9 cellular contexts compared by ENCODE assay signal in the genomic region with DNA sequence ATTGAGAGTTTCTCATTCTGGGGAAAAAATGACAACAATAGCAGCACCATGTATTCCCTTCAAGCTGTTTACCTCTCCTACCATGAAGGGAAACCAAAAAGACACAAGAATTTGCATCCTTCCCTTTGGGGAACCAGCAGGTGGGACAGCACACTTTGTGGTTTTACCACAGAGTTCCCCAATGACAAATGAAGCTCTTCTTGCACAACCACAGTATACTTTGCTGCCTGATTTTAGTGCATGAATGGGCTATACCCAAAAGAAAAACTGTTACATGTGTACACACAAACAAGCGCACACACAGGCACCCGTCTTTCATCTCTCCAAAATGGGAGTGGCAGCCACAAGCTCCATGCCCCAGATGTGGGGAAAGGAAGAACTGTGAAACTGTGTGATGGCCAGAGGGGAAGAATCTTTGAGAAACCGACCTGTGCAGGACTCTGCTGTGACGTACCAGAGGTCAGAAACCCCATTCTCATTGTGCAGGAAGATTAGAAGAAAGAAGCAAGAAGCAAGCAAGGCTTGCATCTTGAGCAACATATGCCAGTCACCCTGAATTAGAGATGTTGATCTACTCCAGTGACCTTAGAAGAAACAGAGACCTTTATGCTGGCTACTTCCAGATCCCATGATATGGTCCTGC. TPM values are rescaled to one million over a fixed set of nuclear protein-coding genes. Genes with fewer than 3 reads are reported as not detected.
DNase-seq lines count a peak whose midpoint lies in the region; ATAC-seq and TF ChIP-seq lines count a peak whose summit lies in the region.
"Had no signal": no experiment of that assay in that cellular context is flagged by ENCODE, and none has a peak within 500 bp of the region (broad histone marks: within the 10 kb centered on the region; RNA-seq: fewer than 3 reads in every experiment).

No MANE protein-coding gene starts in this region.

- no peaks in the 10 kb centered on the region for H3K36me3 ChIP-seq in transverse colon
- no peaks in the 10 kb centered on the region for H3K36me3 ChIP-seq in effector memory CD4-positive, alpha-beta T cell (ENCODE audit: control insufficient read depth, insufficient read depth, low read length)

- peak; percentile 66 for ATAC-seq in HG03342 (IDR thresholded peaks at IDR 0.05; ENCODE audit: unreplicated experiment)
- no peak for ATAC-seq in esophagus mucosa

- WGBS in transverse colon (ENCODE audit: low coverage in 1 of 2), 2 donors = 55 to 80% methylated on average over 2 to 4 of the region's 4 CpGs

- H3K9me3 Mint-ChIP-seq in activated CD4-positive, alpha-beta memory T cell treated with anti-CD3 and anti-CD28 coated beads, Interleukin-2, amount 10 ng/mL, durations not matched to agents 7 days and 5 days = peaks cover under 1% of the 10 kb centered on the region

- peak; percentile 65 for DNase-seq in activated effector memory CD4-positive, alpha-beta T cell treated with anti-CD3 and anti-CD28 coated beads, Interleukin-2, amount 50 U/mL, for 16 hours
- DNase-seq in activated effector memory CD4-positive, alpha-beta T cell treated with Interleukin-2 at 50 U/mL for 16 hours = no peak
- DNase-seq in activated CD4-positive, alpha-beta memory T cell treated with anti-CD3 and anti-CD28 coated beads, Interleukin-2, amount 10 ng/mL, durations not matched to agents 7 days and 5 days = peak; percentile 17
- DNase-seq in transverse colon (no peak), cerebellar nuclear complex (lab: John Stamatoyannopoulos, UW) (no peak)
- DNase-seq in effector memory CD4-positive, alpha-beta T cell = no peak
- DNase-seq: NCI-H226 had no signal

- no peak overlapping the region for H3K27ac Mint-ChIP-seq in activated CD4-positive, alpha-beta memory T cell treated with anti-CD3 and anti-CD28 coated beads, Interleukin-2, amount 10 ng/mL, durations not matched to agents 7 days and 5 days

- POLR2A ChIA-PET in activated CD4-positive, alpha-beta memory T cell treated with anti-CD3 and anti-CD28 coated beads, Interleukin-2, amount 10 ng/mL, durations not matched to agents 7 days and 5 days (lab: Charles Lee) = interaction anchor here (0.8 to 1.7 kb wide), 2 partner anchors 61 to 105 kb away, joined by 4 to 6 read pairs; no protein-coding TSS in a partner anchor

- H3K4me1 Mint-ChIP-seq in activated CD4-positive, alpha-beta memory T cell treated with anti-CD3 and anti-CD28 coated beads, Interleukin-2, amount 10 ng/mL, durations not matched to agents 7 days and 5 days = peaks cover 39% of the 10 kb centered on the region

- no peak for TF ChIP-seq POLR2A in transverse colon (IDR thresholded peaks at IDR 0.05)

- H3K27ac ChIP-seq in transverse colon = peak overlapping the region; percentile 70 to 79 (median 76)
- H3K27ac ChIP-seq in effector memory CD4-positive, alpha-beta T cell (ENCODE audit: insufficient read depth, low read length, poor library complexity, severe bottlenecking) = no peak overlapping the region

- H3K27me3 ChIP-seq in transverse colon = no peaks in the 10 kb centered on the region
- H3K27me3 ChIP-seq in effector memory CD4-positive, alpha-beta T cell (replicated peaks; ENCODE audit: control insufficient read depth, insufficient read depth, low read length, poor library complexity, severe bottlenecking) = no peaks in the 10 kb centered on the region

- peaks cover 13 to 37% (median 22%) of the 10 kb centered on the region in 4 donors for H3K4me1 ChIP-seq in transverse colon
- H3K4me1 ChIP-seq in effector memory CD4-positive, alpha-beta T cell (ENCODE audit: control insufficient read depth, insufficient read depth, low read length, poor library complexity, severe bottlenecking) = peaks cover 6% of the 10 kb centered on the region

- in situ Hi-C loops in transverse colon (cut with MboI; ENCODE audit: low pct_ligation_motif_present in 1 of 4, low pct_unique_long_range_greater_than_20kb in 1 of 4, low sequenced_read_pairs in 3 of 4) = loop anchor here in 3 of 4 donors (5.0 to 10.0 kb wide), 4 partner anchors 86 to 422 kb away; no protein-coding TSS in a partner anchor

- no peak overlapping the region for H3K4me3 Mint-ChIP-seq in activated CD4-positive, alpha-beta memory T cell treated with anti-CD3 and anti-CD28 coated beads, Interleukin-2, amount 10 ng/mL, durations not matched to agents 7 days and 5 days

- H3K4me3 ChIP-seq in transverse colon = no peak overlapping the region
- no peak overlapping the region for H3K4me3 ChIP-seq in effector memory CD4-positive, alpha-beta T cell (ENCODE audit: insufficient read depth, low read depth, low read length, poor library complexity, severe bottlenecking)

- H3K9me3 ChIP-seq in transverse colon = no peaks in the 10 kb centered on the region
- H3K9me3 ChIP-seq in effector memory CD4-positive, alpha-beta T cell (ENCODE audit: control insufficient read depth, low read length) = no peaks in the 10 kb centered on the region

- intact Hi-C loops in transverse colon (cut with DNase I; ENCODE audit: low total_unique reads) = loop anchor here (10.0 kb wide), 1 partner anchor 242 kb away; no protein-coding TSS in a partner anchor

- TF ChIP-seq CTCF in transverse colon (IDR thresholded peaks at IDR 0.05) = no peak

- CTCF ChIA-PET in activated CD4-positive, alpha-beta memory T cell treated with anti-CD3 and anti-CD28 coated beads, Interleukin-2, amount 10 ng/mL, durations not matched to agents 7 days and 5 days (lab: Charles Lee) = interaction anchor here (0.9 to 1.2 kb wide), 2 partner anchors 15 to 104 kb away, joined by 3 read pairs; no protein-coding TSS in a partner anchor

- peaks cover 5% of the 10 kb centered on the region for H3K36me3 Mint-ChIP-seq in activated CD4-positive, alpha-beta memory T cell treated with anti-CD3 and anti-CD28 coated beads, Interleukin-2, amount 10 ng/mL, durations not matched to agents 7 days and 5 days (ENCODE audit: low read depth)

- no peak for TF ChIP-seq EP300 in transverse colon (IDR thresholded peaks at IDR 0.05; ENCODE audit: low read depth)

- peaks cover 44% of the 10 kb centered on the region for H3K27me3 Mint-ChIP-seq in activated CD4-positive, alpha-beta memory T cell treated with anti-CD3 and anti-CD28 coated beads, Interleukin-2, amount 10 ng/mL, durations not matched to agents 7 days and 5 days

RNA-seq across cellular contexts. Expression of gene MAML3, which starts 2.7 kb away (rescaled TPM):
- total RNA-seq in activated CD4-positive, alpha-beta memory T cell treated with anti-CD3 and anti-CD28 coated beads, Interleukin-2, amount 10 ng/mL, durations not matched to agents 7 days and 5 days = 1 to 10 TPM; 2.5 to 2.6 TPM
- total RNA-seq in transverse colon (10 to 100 TPM; 16.1 to 40.0 (median 18.1) TPM), esophagus mucosa (7.9 TPM)

Comparison
In these comparisons a context has a peak if more than half of its experiments do, and no peak if none do; other contexts are left out.
1. DNase-seq: peak in activated effector memory CD4-positive, alpha-beta T cell treated with anti-CD3 and anti-CD28 coated beads, Interleukin-2, amount 50 U/mL, for 16 hours (single experiment) and activated CD4-positive, alpha-beta memory T cell treated with anti-CD3 and anti-CD28 coated beads, Interleukin-2, amount 10 ng/mL, durations not matched to agents 7 days and 5 days (single experiment); none in activated effector memory CD4-positive, alpha-beta T cell treated with Interleukin-2 at 50 U/mL for 16 hours (single experiment), transverse colon (single experiment), effector memory CD4-positive, alpha-beta T cell (0 of 3) and cerebellar nuclear complex (0 of 2).